1 cellular context compared by ENCODE assay signal in the genomic region with DNA sequence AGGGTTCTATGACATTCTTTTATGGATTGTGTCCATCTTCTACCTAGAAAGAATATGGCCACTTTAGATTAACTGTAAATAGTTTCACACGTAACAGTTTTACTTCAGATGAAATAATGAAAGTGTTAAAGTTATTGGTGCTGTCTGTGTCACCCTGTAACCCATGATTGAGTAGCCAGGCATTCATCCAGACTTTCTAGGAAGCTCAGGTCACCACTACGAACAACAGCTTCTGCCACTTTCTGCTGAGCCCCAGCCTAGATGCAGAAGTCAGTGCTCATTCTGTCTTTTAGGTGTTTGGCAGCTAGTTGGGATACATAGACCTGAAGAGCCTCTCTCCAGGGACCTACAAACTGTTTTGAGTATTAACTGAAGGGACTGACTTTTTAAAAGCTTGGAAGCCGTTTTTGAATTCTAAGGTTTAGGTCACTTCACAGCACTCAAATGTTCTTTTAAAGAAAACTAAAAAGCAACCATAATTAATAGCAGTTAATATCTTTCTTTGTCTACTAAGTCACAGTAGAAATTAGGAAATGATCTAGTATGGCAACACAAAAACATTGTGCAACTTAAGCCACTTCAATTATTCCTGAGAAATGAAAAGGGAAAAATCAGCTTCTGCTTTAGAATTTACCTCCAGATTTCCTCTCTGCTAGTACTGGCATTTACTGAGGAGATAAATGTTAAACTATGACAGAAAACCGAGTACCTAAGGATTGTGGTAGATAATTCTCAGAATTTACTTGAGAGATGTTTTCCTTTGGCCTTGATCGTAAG.
TF ChIP-seq lines count a peak whose summit lies in the region.

No MANE protein-coding gene starts in this region.

TF ChIP-seq in GM23338, 12 proteins besides CTCF, POLR2A, EP300 and RAD21 (continued from another document):
- TF ChIP-seq, protein P1, sequence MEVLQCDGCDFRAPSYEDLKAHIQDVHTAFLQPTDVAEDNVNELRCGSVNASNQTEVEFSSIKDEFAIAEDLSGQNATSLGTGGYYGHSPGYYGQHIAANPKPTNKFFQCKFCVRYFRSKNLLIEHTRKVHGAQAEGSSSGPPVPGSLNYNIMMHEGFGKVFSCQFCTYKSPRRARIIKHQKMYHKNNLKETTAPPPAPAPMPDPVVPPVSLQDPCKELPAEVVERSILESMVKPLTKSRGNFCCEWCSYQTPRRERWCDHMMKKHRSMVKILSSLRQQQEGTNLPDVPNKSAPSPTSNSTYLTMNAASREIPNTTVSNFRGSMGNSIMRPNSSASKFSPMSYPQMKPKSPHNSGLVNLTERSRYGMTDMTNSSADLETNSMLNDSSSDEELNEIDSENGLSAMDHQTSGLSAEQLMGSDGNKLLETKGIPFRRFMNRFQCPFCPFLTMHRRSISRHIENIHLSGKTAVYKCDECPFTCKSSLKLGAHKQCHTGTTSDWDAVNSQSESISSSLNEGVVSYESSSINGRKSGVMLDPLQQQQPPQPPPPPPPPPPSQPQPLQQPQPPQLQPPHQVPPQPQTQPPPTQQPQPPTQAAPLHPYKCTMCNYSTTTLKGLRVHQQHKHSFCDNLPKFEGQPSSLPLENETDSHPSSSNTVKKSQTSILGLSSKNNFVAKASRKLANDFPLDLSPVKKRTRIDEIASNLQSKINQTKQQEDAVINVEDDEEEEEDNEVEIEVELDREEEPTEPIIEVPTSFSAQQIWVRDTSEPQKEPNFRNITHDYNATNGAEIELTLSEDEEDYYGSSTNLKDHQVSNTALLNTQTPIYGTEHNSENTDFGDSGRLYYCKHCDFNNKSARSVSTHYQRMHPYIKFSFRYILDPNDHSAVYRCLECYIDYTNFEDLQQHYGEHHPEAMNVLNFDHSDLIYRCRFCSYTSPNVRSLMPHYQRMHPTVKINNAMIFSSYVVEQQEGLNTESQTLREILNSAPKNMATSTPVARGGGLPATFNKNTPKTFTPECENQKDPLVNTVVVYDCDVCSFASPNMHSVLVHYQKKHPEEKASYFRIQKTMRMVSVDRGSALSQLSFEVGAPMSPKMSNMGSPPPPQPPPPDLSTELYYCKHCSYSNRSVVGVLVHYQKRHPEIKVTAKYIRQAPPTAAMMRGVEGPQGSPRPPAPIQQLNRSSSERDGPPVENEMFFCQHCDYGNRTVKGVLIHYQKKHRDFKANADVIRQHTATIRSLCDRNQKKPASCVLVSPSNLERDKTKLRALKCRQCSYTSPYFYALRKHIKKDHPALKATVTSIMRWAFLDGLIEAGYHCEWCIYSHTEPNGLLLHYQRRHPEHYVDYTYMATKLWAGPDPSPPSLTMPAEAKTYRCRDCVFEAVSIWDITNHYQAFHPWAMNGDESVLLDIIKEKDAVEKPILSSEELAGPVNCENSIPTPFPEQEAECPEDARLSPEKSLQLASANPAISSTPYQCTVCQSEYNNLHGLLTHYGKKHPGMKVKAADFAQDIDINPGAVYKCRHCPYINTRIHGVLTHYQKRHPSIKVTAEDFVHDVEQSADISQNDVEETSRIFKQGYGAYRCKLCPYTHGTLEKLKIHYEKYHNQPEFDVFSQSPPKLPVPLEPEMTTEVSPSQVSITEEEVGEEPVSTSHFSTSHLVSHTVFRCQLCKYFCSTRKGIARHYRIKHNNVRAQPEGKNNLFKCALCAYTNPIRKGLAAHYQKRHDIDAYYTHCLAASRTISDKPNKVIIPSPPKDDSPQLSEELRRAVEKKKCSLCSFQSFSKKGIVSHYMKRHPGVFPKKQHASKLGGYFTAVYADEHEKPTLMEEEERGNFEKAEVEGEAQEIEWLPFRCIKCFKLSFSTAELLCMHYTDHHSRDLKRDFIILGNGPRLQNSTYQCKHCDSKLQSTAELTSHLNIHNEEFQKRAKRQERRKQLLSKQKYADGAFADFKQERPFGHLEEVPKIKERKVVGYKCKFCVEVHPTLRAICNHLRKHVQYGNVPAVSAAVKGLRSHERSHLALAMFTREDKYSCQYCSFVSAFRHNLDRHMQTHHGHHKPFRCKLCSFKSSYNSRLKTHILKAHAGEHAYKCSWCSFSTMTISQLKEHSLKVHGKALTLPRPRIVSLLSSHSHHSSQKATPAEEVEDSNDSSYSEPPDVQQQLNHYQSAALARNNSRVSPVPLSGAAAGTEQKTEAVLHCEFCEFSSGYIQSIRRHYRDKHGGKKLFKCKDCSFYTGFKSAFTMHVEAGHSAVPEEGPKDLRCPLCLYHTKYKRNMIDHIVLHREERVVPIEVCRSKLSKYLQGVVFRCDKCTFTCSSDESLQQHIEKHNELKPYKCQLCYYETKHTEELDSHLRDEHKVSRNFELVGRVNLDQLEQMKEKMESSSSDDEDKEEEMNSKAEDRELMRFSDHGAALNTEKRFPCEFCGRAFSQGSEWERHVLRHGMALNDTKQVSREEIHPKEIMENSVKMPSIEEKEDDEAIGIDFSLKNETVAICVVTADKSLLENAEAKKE (CRISPR knock-in tag; IDR thresholded peaks at IDR 0.05), result no peak
- no peak for TF ChIP-seq EZH2phosphoT487 (IDR thresholded peaks at IDR 0.05; ENCODE audit: unreplicated experiment)
- TF ChIP-seq, protein P2, sequence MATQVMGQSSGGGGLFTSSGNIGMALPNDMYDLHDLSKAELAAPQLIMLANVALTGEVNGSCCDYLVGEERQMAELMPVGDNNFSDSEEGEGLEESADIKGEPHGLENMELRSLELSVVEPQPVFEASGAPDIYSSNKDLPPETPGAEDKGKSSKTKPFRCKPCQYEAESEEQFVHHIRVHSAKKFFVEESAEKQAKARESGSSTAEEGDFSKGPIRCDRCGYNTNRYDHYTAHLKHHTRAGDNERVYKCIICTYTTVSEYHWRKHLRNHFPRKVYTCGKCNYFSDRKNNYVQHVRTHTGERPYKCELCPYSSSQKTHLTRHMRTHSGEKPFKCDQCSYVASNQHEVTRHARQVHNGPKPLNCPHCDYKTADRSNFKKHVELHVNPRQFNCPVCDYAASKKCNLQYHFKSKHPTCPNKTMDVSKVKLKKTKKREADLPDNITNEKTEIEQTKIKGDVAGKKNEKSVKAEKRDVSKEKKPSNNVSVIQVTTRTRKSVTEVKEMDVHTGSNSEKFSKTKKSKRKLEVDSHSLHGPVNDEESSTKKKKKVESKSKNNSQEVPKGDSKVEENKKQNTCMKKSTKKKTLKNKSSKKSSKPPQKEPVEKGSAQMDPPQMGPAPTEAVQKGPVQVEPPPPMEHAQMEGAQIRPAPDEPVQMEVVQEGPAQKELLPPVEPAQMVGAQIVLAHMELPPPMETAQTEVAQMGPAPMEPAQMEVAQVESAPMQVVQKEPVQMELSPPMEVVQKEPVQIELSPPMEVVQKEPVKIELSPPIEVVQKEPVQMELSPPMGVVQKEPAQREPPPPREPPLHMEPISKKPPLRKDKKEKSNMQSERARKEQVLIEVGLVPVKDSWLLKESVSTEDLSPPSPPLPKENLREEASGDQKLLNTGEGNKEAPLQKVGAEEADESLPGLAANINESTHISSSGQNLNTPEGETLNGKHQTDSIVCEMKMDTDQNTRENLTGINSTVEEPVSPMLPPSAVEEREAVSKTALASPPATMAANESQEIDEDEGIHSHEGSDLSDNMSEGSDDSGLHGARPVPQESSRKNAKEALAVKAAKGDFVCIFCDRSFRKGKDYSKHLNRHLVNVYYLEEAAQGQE (IDR thresholded peaks at IDR 0.05; ENCODE audit: unreplicated experiment), result no peak
- TF ChIP-seq, protein P3, sequence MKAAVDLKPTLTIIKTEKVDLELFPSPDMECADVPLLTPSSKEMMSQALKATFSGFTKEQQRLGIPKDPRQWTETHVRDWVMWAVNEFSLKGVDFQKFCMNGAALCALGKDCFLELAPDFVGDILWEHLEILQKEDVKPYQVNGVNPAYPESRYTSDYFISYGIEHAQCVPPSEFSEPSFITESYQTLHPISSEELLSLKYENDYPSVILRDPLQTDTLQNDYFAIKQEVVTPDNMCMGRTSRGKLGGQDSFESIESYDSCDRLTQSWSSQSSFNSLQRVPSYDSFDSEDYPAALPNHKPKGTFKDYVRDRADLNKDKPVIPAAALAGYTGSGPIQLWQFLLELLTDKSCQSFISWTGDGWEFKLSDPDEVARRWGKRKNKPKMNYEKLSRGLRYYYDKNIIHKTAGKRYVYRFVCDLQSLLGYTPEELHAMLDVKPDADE (IDR thresholded peaks at IDR 0.05), result no peak
